ENCODE assay signal across 1 cellular context in genomic region chr4:17762705-17763104, GRCh38.
TF ChIP-seq lines count a peak whose summit lies in the region.

No MANE protein-coding gene starts in this region.

TF ChIP-seq in SK-N-SH treated with all-trans-retinoic acid at 6 μM for 48 hours, 23 proteins besides CTCF, POLR2A, EP300 and RAD21 (continued from another document):
- TF ChIP-seq, protein P1, sequence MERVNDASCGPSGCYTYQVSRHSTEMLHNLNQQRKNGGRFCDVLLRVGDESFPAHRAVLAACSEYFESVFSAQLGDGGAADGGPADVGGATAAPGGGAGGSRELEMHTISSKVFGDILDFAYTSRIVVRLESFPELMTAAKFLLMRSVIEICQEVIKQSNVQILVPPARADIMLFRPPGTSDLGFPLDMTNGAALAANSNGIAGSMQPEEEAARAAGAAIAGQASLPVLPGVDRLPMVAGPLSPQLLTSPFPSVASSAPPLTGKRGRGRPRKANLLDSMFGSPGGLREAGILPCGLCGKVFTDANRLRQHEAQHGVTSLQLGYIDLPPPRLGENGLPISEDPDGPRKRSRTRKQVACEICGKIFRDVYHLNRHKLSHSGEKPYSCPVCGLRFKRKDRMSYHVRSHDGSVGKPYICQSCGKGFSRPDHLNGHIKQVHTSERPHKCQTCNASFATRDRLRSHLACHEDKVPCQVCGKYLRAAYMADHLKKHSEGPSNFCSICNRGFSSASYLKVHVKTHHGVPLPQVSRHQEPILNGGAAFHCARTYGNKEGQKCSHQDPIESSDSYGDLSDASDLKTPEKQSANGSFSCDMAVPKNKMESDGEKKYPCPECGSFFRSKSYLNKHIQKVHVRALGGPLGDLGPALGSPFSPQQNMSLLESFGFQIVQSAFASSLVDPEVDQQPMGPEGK (CRISPR knock-in tag; IDR thresholded peaks at IDR 0.05; ENCODE audit: borderline replicate concordance) = no peak
- no peak for TF ChIP-seq ZC3H10 (CRISPR knock-in tag; IDR thresholded peaks at IDR 0.05)
- no peak for TF ChIP-seq CSDC2 (CRISPR knock-in tag; IDR thresholded peaks at IDR 0.05)
